24 cellular contexts compared by ENCODE assay signal in the genomic region with DNA sequence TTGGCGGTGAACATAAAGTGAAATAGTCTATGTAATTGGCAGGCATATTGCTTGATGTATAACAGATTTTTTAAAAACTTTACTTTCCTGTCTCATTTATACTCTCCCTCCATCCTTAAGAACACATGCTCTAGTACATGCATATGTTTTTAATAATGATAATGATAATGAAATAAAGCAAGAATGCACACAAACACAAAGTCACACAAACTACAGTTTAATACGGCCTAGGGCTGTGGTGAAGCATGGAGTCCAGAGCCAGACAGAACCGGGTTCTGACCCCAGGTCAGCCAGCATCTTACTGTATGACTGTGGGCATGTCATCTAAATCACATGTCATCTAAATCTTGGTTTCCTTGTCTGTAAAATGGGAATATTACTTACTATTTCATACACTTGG.
"Had no signal": no experiment of that assay in that cellular context is flagged by ENCODE, and none has a peak within 500 bp of the region (broad histone marks: within the 10 kb centered on the region; RNA-seq: fewer than 3 reads in every experiment).

No MANE protein-coding gene starts in this region.

- DNase-seq: colonic mucosa; cortex of kidney; dermis blood vessel endothelial cell; dorsolateral prefrontal cortex; effector CD4-positive, alpha-beta T cell; effector CD8-positive, alpha-beta T cell; effector memory CD4-positive, alpha-beta T cell; effector memory CD8-positive, alpha-beta T cell; endodermal cell; erythroblast; esophagus squamous epithelium; foreskin keratinocyte; foreskin melanocyte; gastrocnemius medialis; glutamatergic neuron; head of caudate nucleus; heart left ventricle; heart right ventricle had no signal

- H3K27me3 Mint-ChIP-seq: dendritic cell treated with granulocyte-macrophage colony-stimulating factor and Interleukin-4, amounts not matched to agents 40 ng/mL and 50 ng/mL, for 4 days had no signal

- H3K27ac ChIP-seq: colonic mucosa, coronary artery, dorsolateral prefrontal cortex, epithelial cell of prostate, esophagus muscularis mucosa, esophagus squamous epithelium, foreskin keratinocyte, gastrocnemius medialis, gastroesophageal sphincter, heart left ventricle, heart right ventricle had no signal

- H3K27ac Mint-ChIP-seq: dendritic cell treated with granulocyte-macrophage colony-stimulating factor and Interleukin-4, amounts not matched to agents 40 ng/mL and 50 ng/mL, for 4 days; effector memory CD8-positive, alpha-beta T cell; endodermal cell had no signal

- H3K27me3 ChIP-seq: colonic mucosa, dorsolateral prefrontal cortex, esophagus muscularis mucosa, esophagus squamous epithelium, gastrocnemius medialis, gastroesophageal sphincter, heart right ventricle had no signal

- H3K4me3 Mint-ChIP-seq: dendritic cell treated with granulocyte-macrophage colony-stimulating factor and Interleukin-4, amounts not matched to agents 40 ng/mL and 50 ng/mL, for 4 days; effector memory CD8-positive, alpha-beta T cell; endodermal cell had no signal

- H3K9me3 Mint-ChIP-seq: dendritic cell treated with granulocyte-macrophage colony-stimulating factor and Interleukin-4, amounts not matched to agents 40 ng/mL and 50 ng/mL, for 4 days; effector memory CD8-positive, alpha-beta T cell; endodermal cell had no signal

- ATAC-seq: effector memory CD8-positive, alpha-beta T cell; esophagus mucosa; foreskin keratinocyte; gastrocnemius medialis; gastroesophageal sphincter; heart left ventricle; heart right ventricle had no signal

- H3K36me3 ChIP-seq: colonic mucosa, esophagus muscularis mucosa, esophagus squamous epithelium, gastrocnemius medialis, gastroesophageal sphincter, heart left ventricle, heart right ventricle had no signal

- H3K4me1 ChIP-seq: colonic mucosa, esophagus squamous epithelium, foreskin keratinocyte, gastrocnemius medialis had no signal

- H3K4me1 Mint-ChIP-seq: endodermal cell had no signal

- H3K9me3 ChIP-seq: colonic mucosa, esophagus muscularis mucosa, esophagus squamous epithelium, gastrocnemius medialis, gastroesophageal sphincter, heart left ventricle, heart right ventricle had no signal

- H3K4me3 ChIP-seq: colonic mucosa, coronary artery, dorsolateral prefrontal cortex, esophagus muscularis mucosa, esophagus squamous epithelium, gastrocnemius medialis, gastroesophageal sphincter, heart left ventricle, heart right ventricle had no signal
